8 cellular contexts compared by ENCODE assay signal in the genomic region with DNA sequence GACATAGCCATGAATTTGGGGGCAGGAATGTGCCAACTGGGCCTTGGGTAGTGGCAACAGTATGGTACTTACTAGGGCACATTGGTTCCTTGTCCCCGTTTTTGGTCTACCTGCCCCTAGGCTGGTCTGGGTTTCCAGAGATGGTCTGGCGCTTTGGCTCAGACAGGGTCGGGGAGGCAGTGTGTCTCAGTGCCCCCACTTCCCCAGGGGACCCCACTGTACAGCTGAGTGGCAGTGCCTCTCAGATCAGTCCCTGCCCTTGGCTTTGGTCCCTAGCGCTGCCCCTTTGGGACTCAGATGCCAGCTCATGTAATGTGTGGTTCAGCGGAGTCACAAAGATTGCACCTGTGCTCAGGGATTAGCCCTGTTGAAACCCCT. TPM values are rescaled to one million over a fixed set of nuclear protein-coding genes. Genes with fewer than 3 reads are reported as not detected.
DNase-seq lines count a peak whose midpoint lies in the region; ATAC-seq and TF ChIP-seq lines count a peak whose summit lies in the region.
"Had no signal": no experiment of that assay in that cellular context is flagged by ENCODE, and none has a peak within 500 bp of the region (broad histone marks: within the 10 kb centered on the region; RNA-seq: fewer than 3 reads in every experiment).

No MANE protein-coding gene starts in this region.

- H3K27ac Mint-ChIP-seq in CD4-positive, alpha-beta T cell, result peak overlapping the region; percentile 76

- no peaks in the 10 kb centered on the region for H3K27me3 ChIP-seq in CD4-positive, alpha-beta T cell (ENCODE audit: control insufficient read depth, insufficient read depth, low read length)
- H3K27me3 ChIP-seq in esophagus squamous epithelium, result no peaks in the 10 kb centered on the region

- DNase-seq in CD4-positive, alpha-beta T cell, result no peak
- DNase-seq in esophagus squamous epithelium (lab: John Stamatoyannopoulos, UW) (no peak), NCI-H2081 (lab: John Stamatoyannopoulos, UW) (no peak)

- H3K4me1 ChIP-seq in mesodermal cell (ENCODE audit: control insufficient read depth, insufficient read depth, low read length, poor library complexity, severe bottlenecking) (peaks cover 27% of the 10 kb centered on the region), esophagus squamous epithelium (peaks cover 20 to 39% (median 24%) of the 10 kb centered on the region in 3 donors)

- H3K4me3 ChIP-seq in WI38 (ENCODE audit: low read depth, low read length) (peak overlapping the region; percentile 96), mesodermal cell (ENCODE audit: extremely low read depth, insufficient read depth, low read length, poor library complexity, severe bottlenecking) (no peak overlapping the region), esophagus squamous epithelium (no peak overlapping the region)

- POLR2A ChIA-PET in CD4-positive, alpha-beta T cell (lab: Charles Lee), result no interaction called here

- CTCF ChIA-PET in CD4-positive, alpha-beta T cell (lab: Charles Lee), result no interaction called here

- intact Hi-C loops in CD4-positive, alpha-beta T cell (cut with DNase I, micrococcal nuclease), result loop anchor here in 1 of 2 experiments (10.0 kb wide), 1 partner anchor 1534 kb away; no protein-coding TSS in a partner anchor
- intact Hi-C loops in esophagus squamous epithelium (cut with DNase I), result no loop called here

- no peak for TF ChIP-seq CTCF in CD4-positive, alpha-beta T cell (IDR thresholded peaks at IDR 0.05)
- TF ChIP-seq CTCF in WI38 (IDR thresholded peaks at IDR 0.05; ENCODE audit: low read depth, low read length), result no peak
- no peak for TF ChIP-seq CTCF in esophagus squamous epithelium (IDR thresholded peaks at IDR 0.05)

- peaks cover 33% of the 10 kb centered on the region for H3K4me1 Mint-ChIP-seq in CD4-positive, alpha-beta T cell (ENCODE audit: low read depth)

- peak overlapping the region; percentile 75 for H3K4me3 Mint-ChIP-seq in CD4-positive, alpha-beta T cell

- H3K36me3 Mint-ChIP-seq in CD4-positive, alpha-beta T cell (ENCODE audit: low read depth), result peaks cover 93% of the 10 kb centered on the region

- H3K36me3 ChIP-seq in mesodermal cell (ENCODE audit: control insufficient read depth, insufficient read depth, low read length) (peaks cover 70% of the 10 kb centered on the region), esophagus squamous epithelium (peaks cover 35 to 67% (median 52%) of the 10 kb centered on the region in 3 donors)

- no peaks in the 10 kb centered on the region for H3K9me3 ChIP-seq in CD4-positive, alpha-beta T cell (ENCODE audit: control insufficient read depth, low read length)
- H3K9me3 ChIP-seq in mesodermal cell (ENCODE audit: control insufficient read depth, low read length) (no peaks in the 10 kb centered on the region), esophagus squamous epithelium (no peaks in the 10 kb centered on the region)

- no peak overlapping the region for H3K27ac ChIP-seq in CD4-positive, alpha-beta T cell (ENCODE audit: low read depth, low read length)
- H3K27ac ChIP-seq in mesodermal cell (ENCODE audit: low read depth, low read length, severe bottlenecking) (peak overlapping the region; percentile 92), esophagus squamous epithelium (no peak overlapping the region)

- ATAC-seq in CD4-positive, alpha-beta T cell (ENCODE audit: poor library complexity), result no peak
- ATAC-seq in HG03108 (IDR thresholded peaks at IDR 0.05; ENCODE audit: unreplicated experiment), result no peak
- ATAC-seq: left colon had no signal

- no peak for TF ChIP-seq POLR2A in esophagus squamous epithelium (IDR thresholded peaks at IDR 0.05)

- no peaks in the 10 kb centered on the region for H3K9me3 Mint-ChIP-seq in CD4-positive, alpha-beta T cell

- no peaks in the 10 kb centered on the region for H3K27me3 Mint-ChIP-seq in CD4-positive, alpha-beta T cell

- 94 to 100% methylated on average over 5 of the region's 5 CpGs for WGBS in mesodermal cell (ENCODE audit: insufficient coverage in 2 of 2), 2 experiments
- 85 to 100% methylated on average over 1 to 3 of the region's 5 CpGs for WGBS in esophagus squamous epithelium, 2 donors

RNA-seq across cellular contexts. Expression of a gene that starts 3.3 kb away (rescaled TPM):
- total RNA-seq in CD4-positive, alpha-beta T cell, result 100 to 1,000 TPM in 1 of 2 experiments, 10 to 100 TPM in 1; 99.6 to 104 TPM
- polyA plus RNA-seq in mesodermal cell (2013, experiment 1 of 2), result 76.3 TPM
- polyA plus RNA-seq in mesodermal cell (2013, experiment 2 of 2), result 65.8 TPM
- total RNA-seq in esophagus squamous epithelium, result 10 to 100 TPM; 48.3 to 71.1 (median 60.2) TPM

RNA-seq across cellular contexts. Expression of a gene that starts 3.6 kb away (rescaled TPM):
- 10 to 100 TPM; 69.5 to 72.7 TPM for total RNA-seq in CD4-positive, alpha-beta T cell
- 51.3 TPM for polyA plus RNA-seq in mesodermal cell (2013, experiment 1 of 2)
- 44.1 TPM for polyA plus RNA-seq in mesodermal cell (2013, experiment 2 of 2)
- total RNA-seq in esophagus squamous epithelium, result 10 to 100 TPM; 16.3 to 24.8 (median 17.1) TPM

RNA-seq across cellular contexts. Expression of a gene that starts 17.9 kb away (rescaled TPM):
- not detected for total RNA-seq in CD4-positive, alpha-beta T cell
- polyA plus RNA-seq in mesodermal cell (2013, experiment 1 of 2), result not detected
- not detected for polyA plus RNA-seq in mesodermal cell (2013, experiment 2 of 2)
- total RNA-seq in esophagus squamous epithelium, result not detected
- total RNA-seq: left colon, ureter had no signal

RNA-seq across cellular contexts. Expression of a gene that starts 25.4 kb away (rescaled TPM):
- 10 to 100 TPM; 16.4 to 18.0 TPM for total RNA-seq in CD4-positive, alpha-beta T cell
- 19.6 TPM for polyA plus RNA-seq in mesodermal cell (2013, experiment 1 of 2)
- polyA plus RNA-seq in mesodermal cell (2013, experiment 2 of 2), result 17.5 TPM
- total RNA-seq in esophagus squamous epithelium, result 1 to 10 TPM; 2.5 to 8.3 (median 6.1) TPM

RNA-seq across cellular contexts. Expression of a gene that starts 26.0 kb away (rescaled TPM):
- 10 to 100 TPM; 56.9 to 57.8 TPM for total RNA-seq in CD4-positive, alpha-beta T cell
- 169 TPM for polyA plus RNA-seq in mesodermal cell (2013, experiment 1 of 2)
- polyA plus RNA-seq in mesodermal cell (2013, experiment 2 of 2), result 153 TPM
- total RNA-seq in esophagus squamous epithelium, result 100 to 1,000 TPM in 2 of 4 donors, 10 to 100 TPM in 2; 46.4 to 116 (median 105) TPM
